19 cellular contexts compared by ENCODE assay signal in the genomic region with DNA sequence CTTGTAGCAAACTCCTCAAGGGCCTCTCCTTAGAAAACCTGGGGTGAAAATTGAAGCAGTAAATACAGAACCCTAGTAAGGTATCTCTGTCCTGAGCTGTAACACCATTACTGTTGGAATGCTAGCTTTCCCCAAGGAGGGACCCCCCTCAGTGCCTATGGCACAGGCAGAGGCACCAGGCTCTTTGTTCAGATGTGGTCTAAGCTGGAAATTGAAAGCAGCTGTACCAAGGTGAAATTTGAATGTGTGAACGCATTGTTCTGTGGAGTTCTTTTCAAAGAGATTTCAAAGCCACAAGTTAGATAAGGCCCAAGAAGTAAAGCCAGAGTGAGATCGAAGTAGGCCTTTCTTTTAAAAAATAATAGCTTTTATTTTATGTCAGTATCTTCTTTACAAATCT.
"Had no signal": no experiment of that assay in that cellular context is flagged by ENCODE, and none has a peak within 500 bp of the region (broad histone marks: within the 10 kb centered on the region; RNA-seq: fewer than 3 reads in every experiment).

No MANE protein-coding gene starts in this region.

- H3K4me3 Mint-ChIP-seq: activated CD4-positive, alpha-beta memory T cell treated with anti-CD3 and anti-CD28 coated beads for 36 hours; activated CD4-positive, alpha-beta T cell treated with anti-CD3 and anti-CD28 coated beads for 36 hours; activated naive CD4-positive, alpha-beta T cell treated with anti-CD3 and anti-CD28 coated beads for 36 hours; central memory CD8-positive, alpha-beta T cell; stimulated activated naive CD8-positive, alpha-beta T cell treated with anti-CD3 and anti-CD28 coated beads, Interleukin-15, amount 100 ng/mL, for 72 hours; type B pancreatic cell; WTC11 had no signal

- H3K4me1 Mint-ChIP-seq: activated CD4-positive, alpha-beta T cell treated with anti-CD3 and anti-CD28 coated beads for 36 hours; stimulated activated naive CD8-positive, alpha-beta T cell treated with anti-CD3 and anti-CD28 coated beads, Interleukin-15, amount 100 ng/mL, for 72 hours; WTC11 had no signal

- ATAC-seq: activated CD4-positive, alpha-beta T cell treated with anti-CD3 and anti-CD28 coated beads for 36 hours; esophagus mucosa; heart right ventricle; left cardiac atrium; naive thymus-derived CD8-positive, alpha-beta T cell; right lobe of liver; stimulated activated naive CD8-positive, alpha-beta T cell treated with anti-CD3 and anti-CD28 coated beads, Interleukin-15, amount 100 ng/mL, for 72 hours; WTC11 had no signal

- H3K9me3 Mint-ChIP-seq: activated CD4-positive, alpha-beta memory T cell treated with anti-CD3 and anti-CD28 coated beads for 36 hours; activated naive CD4-positive, alpha-beta T cell treated with anti-CD3 and anti-CD28 coated beads for 36 hours; central memory CD8-positive, alpha-beta T cell; naive thymus-derived CD8-positive, alpha-beta T cell; stimulated activated naive CD8-positive, alpha-beta T cell treated with anti-CD3 and anti-CD28 coated beads, Interleukin-15, amount 100 ng/mL, for 72 hours; type B pancreatic cell; WTC11 had no signal

- H3K27ac ChIP-seq: brain microvascular endothelial cell, colonic mucosa, heart right ventricle, parathyroid adenoma, right lobe of liver had no signal

- H3K4me3 ChIP-seq: colonic mucosa, heart right ventricle, right lobe of liver had no signal

- H3K27me3 Mint-ChIP-seq: activated CD4-positive, alpha-beta memory T cell treated with anti-CD3 and anti-CD28 coated beads for 36 hours; activated CD4-positive, alpha-beta T cell treated with anti-CD3 and anti-CD28 coated beads for 36 hours; central memory CD8-positive, alpha-beta T cell; naive thymus-derived CD8-positive, alpha-beta T cell; stimulated activated naive CD8-positive, alpha-beta T cell treated with anti-CD3 and anti-CD28 coated beads, Interleukin-15, amount 100 ng/mL, for 72 hours; type B pancreatic cell had no signal

- H3K4me1 ChIP-seq: colonic mucosa, parathyroid adenoma had no signal

- DNase-seq: activated CD4-positive, alpha-beta memory T cell treated with anti-CD3 and anti-CD28 coated beads for 36 hours; activated CD4-positive, alpha-beta T cell treated with anti-CD3 and anti-CD28 coated beads for 36 hours; activated naive CD4-positive, alpha-beta T cell treated with anti-CD3 and anti-CD28 coated beads for 36 hours; amniotic stem cell; brain microvascular endothelial cell; colonic mucosa; heart right ventricle; left cardiac atrium; naive thymus-derived CD8-positive, alpha-beta T cell; right lobe of liver; small intestine; stimulated activated CD4-positive, alpha-beta T cell treated with anti-CD3 and anti-CD28 coated beads, Interleukin-15, amount 100 ng/mL, for 24 hours; stimulated activated CD4-positive, alpha-beta T cell treated with anti-CD3 and anti-CD28 coated beads, Interleukin-4, amount 100 ng/mL, for 1 hour; stimulated activated naive CD8-positive, alpha-beta T cell treated with anti-CD3 and anti-CD28 coated beads, Interleukin-15, amount 100 ng/mL, for 72 hours had no signal

- H3K27ac Mint-ChIP-seq: activated CD4-positive, alpha-beta memory T cell treated with anti-CD3 and anti-CD28 coated beads for 36 hours; activated CD4-positive, alpha-beta T cell treated with anti-CD3 and anti-CD28 coated beads for 36 hours; activated naive CD4-positive, alpha-beta T cell treated with anti-CD3 and anti-CD28 coated beads for 36 hours; stimulated activated naive CD8-positive, alpha-beta T cell treated with anti-CD3 and anti-CD28 coated beads, Interleukin-15, amount 100 ng/mL, for 72 hours; type B pancreatic cell; WTC11 had no signal

- H3K27me3 ChIP-seq: brain microvascular endothelial cell, colonic mucosa, heart right ventricle, right lobe of liver had no signal

- H3K9me3 ChIP-seq: colonic mucosa, heart right ventricle, right lobe of liver had no signal
